1 cellular context compared by ENCODE assay signal in genomic region chr4:113186960-113187757, GRCh38.
A peak's percentile ranks its signal among the peaks of the same experiment; 100 is the strongest.
TF ChIP-seq lines count a peak whose summit lies in the region.

No MANE protein-coding gene starts in this region.

TF ChIP-seq in HepG2, 621 proteins besides CTCF, POLR2A, EP300 and RAD21 (continued from another document):
- TF ChIP-seq FOXP4 (CRISPR knock-in tag; IDR thresholded peaks at IDR 0.05) (peak; percentile 95), FOXA3 (CRISPR knock-in tag; IDR thresholded peaks at IDR 0.05) (peak; percentile 8; the same call in 1 of the 2 replicates), GFI1 (CRISPR knock-in tag; IDR thresholded peaks at IDR 0.05; ENCODE audit: borderline replicate concordance) (peak; percentile 88), FOXP1 (IDR thresholded peaks at IDR 0.05) (no peak), FOXP1 (CRISPR knock-in tag; IDR thresholded peaks at IDR 0.05) (peak; percentile 93), PAXIP1 (CRISPR knock-in tag; conservative IDR thresholded peaks at IDR 0.05) (peak; percentile 71), CEBPB (IDR thresholded peaks at IDR 0.05; ENCODE audit: borderline replicate concordance, low read depth, low read length) (0 out of 2 replicates have a peak, but pooled peaks have one; percentile 20), ETV5 (CRISPR knock-in tag; IDR thresholded peaks at IDR 0.05; ENCODE audit: borderline replicate concordance) (peak; percentile 30; the same call in 1 of the 2 replicates), ZNF784 (CRISPR knock-in tag; IDR thresholded peaks at IDR 0.05; ENCODE audit: borderline replicate concordance) (no peak), FOXJ3 (CRISPR knock-in tag; IDR thresholded peaks at IDR 0.05; ENCODE audit: borderline replicate concordance) (peak; percentile 39; the same call in 1 of the 2 replicates), ZNF652 (CRISPR knock-in tag; IDR thresholded peaks at IDR 0.05; ENCODE audit: borderline replicate concordance, low read depth) (peak; percentile 69; the same call in 1 of the 2 replicates), ELF3 (CRISPR knock-in tag; IDR thresholded peaks at IDR 0.05) (0 out of 2 replicates have a peak, but pooled peaks have one; percentile 14)
- TF ChIP-seq, protein P1, sequence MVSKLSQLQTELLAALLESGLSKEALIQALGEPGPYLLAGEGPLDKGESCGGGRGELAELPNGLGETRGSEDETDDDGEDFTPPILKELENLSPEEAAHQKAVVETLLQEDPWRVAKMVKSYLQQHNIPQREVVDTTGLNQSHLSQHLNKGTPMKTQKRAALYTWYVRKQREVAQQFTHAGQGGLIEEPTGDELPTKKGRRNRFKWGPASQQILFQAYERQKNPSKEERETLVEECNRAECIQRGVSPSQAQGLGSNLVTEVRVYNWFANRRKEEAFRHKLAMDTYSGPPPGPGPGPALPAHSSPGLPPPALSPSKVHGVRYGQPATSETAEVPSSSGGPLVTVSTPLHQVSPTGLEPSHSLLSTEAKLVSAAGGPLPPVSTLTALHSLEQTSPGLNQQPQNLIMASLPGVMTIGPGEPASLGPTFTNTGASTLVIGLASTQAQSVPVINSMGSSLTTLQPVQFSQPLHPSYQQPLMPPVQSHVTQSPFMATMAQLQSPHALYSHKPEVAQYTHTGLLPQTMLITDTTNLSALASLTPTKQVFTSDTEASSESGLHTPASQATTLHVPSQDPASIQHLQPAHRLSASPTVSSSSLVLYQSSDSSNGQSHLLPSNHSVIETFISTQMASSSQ (IDR thresholded peaks at IDR 0.05; ENCODE audit: low read depth): peak; percentile 64
- TF ChIP-seq, protein P1 (CRISPR knock-in tag; IDR thresholded peaks at IDR 0.05; ENCODE audit: borderline replicate concordance): no peak; the same call in 1 of the 2 replicates
